Comparison of ENCODE assay signal across 8 cellular contexts in the genomic region with DNA sequence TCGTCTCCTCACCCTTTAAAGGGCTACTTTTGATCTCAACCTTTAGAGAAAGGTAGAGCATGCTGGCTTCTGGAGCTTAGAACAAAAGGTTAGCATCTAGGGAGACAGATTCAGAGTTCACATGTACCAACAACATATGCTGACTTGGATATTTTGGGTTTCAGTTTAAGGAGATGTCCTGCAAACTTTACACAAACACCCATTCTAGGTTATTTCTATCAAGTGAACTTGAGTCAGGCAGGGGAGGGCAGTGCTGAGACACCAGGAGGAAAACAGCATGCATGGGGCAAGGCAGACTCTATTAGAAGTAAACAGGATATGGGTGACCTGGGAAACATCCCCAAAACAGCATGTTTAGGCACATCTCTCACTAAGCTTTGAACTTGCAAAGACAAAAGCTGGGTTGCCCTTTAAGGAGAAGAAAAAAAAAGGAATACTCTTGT. TPM values are rescaled to one million over a fixed set of nuclear protein-coding genes. Genes with fewer than 3 reads are reported as not detected.
A peak's percentile ranks its signal among the peaks of the same experiment; 100 is the strongest.
DNase-seq lines count a peak whose midpoint lies in the region; ATAC-seq and TF ChIP-seq lines count a peak whose summit lies in the region.

No MANE protein-coding gene starts in this region.

- H3K36me3 Mint-ChIP-seq in T-cell, result no peaks in the 10 kb centered on the region

- DNase-seq in A172 (ENCODE audit: low spot score), result peak; percentile 41
- DNase-seq in T-cell, result peak in 5 of 34 experiments; percentile 4 to 21 (median 11)
- peak; percentile 63 for DNase-seq in fibroblast of mammary gland (ENCODE audit: low read depth)
- no peak for DNase-seq in colonic mucosa
- no peak for DNase-seq in NCI-H446 (lab: John Stamatoyannopoulos, UW)
- no peak for DNase-seq in retina

- no peaks in the 10 kb centered on the region for H3K36me3 ChIP-seq in colonic mucosa

- H3K4me3 ChIP-seq in fibroblast of mammary gland (ENCODE audit: control insufficient read depth, low read depth, low read length), result no peak overlapping the region
- H3K4me3 ChIP-seq in colonic mucosa, result no peak overlapping the region

- CTCF ChIA-PET in T-cell (lab: Charles Lee), result interaction anchor here in 1 of 2 donors (0.6 to 1.4 kb wide), 3 partner anchors 41 to 1069 kb away, joined by 3 to 6 read pairs (median 3); partner anchors contain the start of gene ARL4A

- ATAC-seq in GM21367 (IDR thresholded peaks at IDR 0.05; ENCODE audit: unreplicated experiment) (peak; percentile 43), T-cell (replicated peaks in 1 of 4) (peak; percentile 45 to 69 (median 64)), HG03175 (IDR thresholded peaks at IDR 0.05; ENCODE audit: unreplicated experiment) (no peak)

- no peaks in the 10 kb centered on the region for H3K27me3 Mint-ChIP-seq in T-cell

- no peak overlapping the region for H3K27ac ChIP-seq in colonic mucosa

- no peak overlapping the region for H3K9ac ChIP-seq in colonic mucosa (ENCODE audit: low read depth in 2 of 2, low read length in 2 of 2)

- intact Hi-C loops in colonic mucosa (cut with DNase I), result no loop called here

- TF ChIP-seq CTCF in fibroblast of mammary gland (conservative IDR thresholded peaks at IDR 0.05; ENCODE audit: control insufficient read depth, insufficient read depth, low read depth, low read length) (peak; percentile 24), colonic mucosa (IDR thresholded peaks at IDR 0.05) (no peak)

- peak overlapping the region; percentile 92 to 94 for H3K27ac Mint-ChIP-seq in T-cell

- H3K4me3 Mint-ChIP-seq in T-cell, result peak overlapping the region in 2 of 3 donors; percentile 42 to 65

- no peaks in the 10 kb centered on the region for H3K9me3 ChIP-seq in colonic mucosa

- no peaks in the 10 kb centered on the region for H3K9me3 Mint-ChIP-seq in T-cell

- H3K4me1 ChIP-seq in colonic mucosa, result no peaks in the 10 kb centered on the region

- H3K4me1 Mint-ChIP-seq in T-cell, result peaks cover 20 to 35% (median 31%) of the 10 kb centered on the region in 3 donors

- H3K27me3 ChIP-seq in colonic mucosa, result no peaks in the 10 kb centered on the region

- POLR2A ChIA-PET in T-cell (lab: Charles Lee), result interaction anchor here (0.7 to 1.7 kb wide), 2 partner anchors 41 to 515 kb away, joined by 3 to 6 read pairs; no protein-coding TSS in a partner anchor

RNA-seq across cellular contexts. Expression of gene ARL4A, which starts 43.8 kb away (rescaled TPM):
- 53.5 and 62.1 TPM in 2 replicates for total RNA-seq in A172 (2014; rRNA removed; shearing (Covaris generic))
- total RNA-seq in T-cell (10 to 100 TPM in 3 of 5 donors, 1 to 10 TPM in 2; 7.0 to 98.2 (median 13.6) TPM), colonic mucosa (10 to 100 TPM; 27.5 to 88.8 TPM)

Comparison
In these comparisons a context has a peak if more than half of its experiments do, and no peak if none do; other contexts are left out.
1. DNase-seq: peak in A172 (single experiment) and fibroblast of mammary gland (single experiment); none in colonic mucosa (single experiment), NCI-H446 (0 of 2) and retina (single experiment).